ENCODE assay signal across 7 cellular contexts in the genomic region with DNA sequence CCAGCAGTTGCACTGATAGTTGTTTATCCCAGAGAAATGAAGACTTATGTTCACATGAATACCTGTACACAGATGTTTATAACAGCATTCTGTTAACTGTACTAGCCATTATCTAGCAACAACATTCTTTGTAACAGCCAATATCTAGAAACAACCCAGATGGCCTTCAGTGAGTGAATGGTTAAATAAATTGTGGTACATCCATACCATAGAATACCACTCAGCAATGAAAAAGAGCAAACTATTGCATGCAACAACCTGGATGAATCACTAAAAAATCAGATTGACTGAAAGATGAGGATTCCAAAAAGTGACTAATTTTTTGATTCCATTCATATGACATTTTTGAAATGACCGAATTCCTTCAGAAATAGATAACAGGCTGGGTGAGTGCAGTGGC.
"Had no signal": no experiment of that assay in that cellular context is flagged by ENCODE, and none has a peak within 500 bp of the region (broad histone marks: within the 10 kb centered on the region; RNA-seq: fewer than 3 reads in every experiment).

No MANE protein-coding gene starts in this region.

- H3K4me3 ChIP-seq: GM12878 had no signal

- DNase-seq: GDM1, GF-D8 had no signal

- FAIRE-seq: GM12878, GM12891, GM12892, GM18507, GM19239 had no signal

- ATAC-seq: GM12878 had no signal
